ENCODE assay signal across 16 cellular contexts in the genomic region with DNA sequence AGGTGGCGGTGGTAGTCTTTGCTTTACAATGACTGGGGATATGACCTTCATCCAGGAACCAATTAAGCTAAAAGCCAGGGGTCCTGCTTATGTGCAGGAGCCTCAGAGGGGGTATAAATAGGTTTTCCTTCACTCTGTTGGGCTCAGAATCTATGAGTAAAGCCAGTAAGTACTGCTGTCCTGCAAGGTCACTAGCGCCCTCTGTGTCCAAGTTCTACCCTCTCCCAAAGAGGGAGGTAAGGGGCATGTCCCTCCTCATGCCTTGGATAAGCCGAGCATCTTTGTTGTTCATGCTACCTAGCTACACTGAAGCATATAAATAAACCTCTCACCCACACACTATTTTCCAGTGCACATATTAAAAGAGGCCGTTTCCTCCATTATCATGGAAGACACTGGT.
DNase-seq lines count a peak whose midpoint lies in the region; ATAC-seq and TF ChIP-seq lines count a peak whose summit lies in the region.
"Had no signal": no experiment of that assay in that cellular context is flagged by ENCODE, and none has a peak within 500 bp of the region (broad histone marks: within the 10 kb centered on the region; RNA-seq: fewer than 3 reads in every experiment).

No MANE protein-coding gene starts in this region.

- peaks cover 51% of the 10 kb centered on the region for H3K4me1 Mint-ChIP-seq in WTC11

- no peak overlapping the region for H3K27ac ChIP-seq in HEK293 (ENCODE audit: extremely low read depth, low read depth, low read length)
- H3K27ac ChIP-seq: cardiac muscle cell had no signal

- DNase-seq in GM10248 (ENCODE audit: extremely low spot score) (no peak), WTC11 (ENCODE audit: low spot score) (peak; percentile 47), iPS-NIHi7 (ENCODE audit: extremely low spot score) (peak; percentile 51), cerebellar cortex (ENCODE audit: low spot score) (no peak)
- no peak for DNase-seq in activated CD4-positive, alpha-beta T cell treated with anti-CD3 and anti-CD28 coated beads for 4 hours
- DNase-seq: activated CD8-positive, alpha-beta memory T cell treated with anti-CD3 and anti-CD28 coated beads, Interleukin-2, amount 10 ng/mL, durations not matched to agents 7 days and 5 days; activated effector memory CD4-positive, alpha-beta T cell treated with anti-CD3 and anti-CD28 coated beads, Interleukin-2, amount 50 U/mL, for 16 hours; CD8-positive, alpha-beta T cell; effector CD4-positive, alpha-beta T cell; heart right ventricle; NCI-H1930 had no signal

- no peaks in the 10 kb centered on the region for H3K9me3 ChIP-seq in HEK293 (ENCODE audit: control insufficient read depth, insufficient read depth, low read depth, low read length)
- H3K9me3 ChIP-seq: heart right ventricle had no signal

- H3K36me3 Mint-ChIP-seq in WTC11: no peaks in the 10 kb centered on the region
- H3K36me3 Mint-ChIP-seq: activated CD8-positive, alpha-beta memory T cell treated with anti-CD3 and anti-CD28 coated beads, Interleukin-2, amount 10 ng/mL, durations not matched to agents 7 days and 5 days; CD8-positive, alpha-beta T cell; natural killer cell treated with Interleukin-12 subunit alpha and Interleukin-12 subunit beta and Interleukin-15 and Interleukin-18, amount 100 ng/mL, for 72 hours had no signal

- POLR2A ChIA-PET in GM10248 (lab: Yijun Ruan, JAX): no interaction called here
- POLR2A ChIA-PET in HEK293 (lab: Yijun Ruan, JAX): no interaction called here
- POLR2A ChIA-PET in WTC11 (lab: Charles Lee): no interaction called here

- CTCF ChIA-PET in GM10248 (lab: Yijun Ruan, JAX) (interaction anchor here (0.8 to 6.0 kb wide), 16 partner anchors 9 to 56 kb away, joined by 3 to 38 read pairs (median 4); no protein-coding TSS in a partner anchor), HEK293 (lab: Yijun Ruan, JAX) (interaction anchor here (0.7 to 2.0 kb wide), 10 partner anchors 8 to 88 kb away, joined by 3 to 4 read pairs (median 4); no protein-coding TSS in a partner anchor), WTC11 (lab: Charles Lee) (interaction anchor here (1.0 to 1.7 kb wide), 6 partner anchors 15 to 83 kb away, joined by 3 to 6 read pairs (median 4); no protein-coding TSS in a partner anchor)

- H3K4me1 ChIP-seq in HEK293 (ENCODE audit: control insufficient read depth, insufficient read depth, low read length): peaks cover 39% of the 10 kb centered on the region

- H3K9me3 Mint-ChIP-seq in WTC11: peaks cover 2% of the 10 kb centered on the region; the same call in 1 of the 2 replicates
- H3K9me3 Mint-ChIP-seq: CD8-positive, alpha-beta T cell; natural killer cell treated with Interleukin-12 subunit alpha and Interleukin-12 subunit beta and Interleukin-15 and Interleukin-18, amount 100 ng/mL, for 72 hours had no signal

- no peak overlapping the region for H3K4me3 Mint-ChIP-seq in WTC11
- H3K4me3 Mint-ChIP-seq: activated CD8-positive, alpha-beta memory T cell treated with anti-CD3 and anti-CD28 coated beads, Interleukin-2, amount 10 ng/mL, durations not matched to agents 7 days and 5 days; CD8-positive, alpha-beta T cell; natural killer cell treated with Interleukin-12 subunit alpha and Interleukin-12 subunit beta and Interleukin-15 and Interleukin-18, amount 100 ng/mL, for 72 hours had no signal

- peak; percentile 13 for TF ChIP-seq CTCF in GM10248 (IDR thresholded peaks at IDR 0.05; ENCODE audit: control extremely low read depth, extremely low read depth, low read depth, missing control alignments)
- TF ChIP-seq CTCF in HEK293 (tag by site-specific recombination; IDR thresholded peaks at IDR 0.05): no peak
- TF ChIP-seq CTCF in WTC11 (IDR thresholded peaks at IDR 0.05): 0 out of 2 replicates have a peak, but pooled peaks have one; percentile 14

- H3K27me3 Mint-ChIP-seq in WTC11 (ENCODE audit: low read depth): peaks cover 2% of the 10 kb centered on the region; the same call in 1 of the 2 replicates

- no peak overlapping the region for H3K4me3 ChIP-seq in HEK293 (ENCODE audit: low read depth, low read length)
- H3K4me3 ChIP-seq: cardiac muscle cell, heart right ventricle had no signal

- peak; percentile 66 for ATAC-seq in WTC11
- no peak for ATAC-seq in HG02885 (IDR thresholded peaks at IDR 0.05; ENCODE audit: poor library complexity, unreplicated experiment)
- no peak for ATAC-seq in GM18519 (IDR thresholded peaks at IDR 0.05; ENCODE audit: low FRiP score, unreplicated experiment)
- ATAC-seq: activated CD8-positive, alpha-beta memory T cell treated with anti-CD3 and anti-CD28 coated beads, Interleukin-2, amount 10 ng/mL, durations not matched to agents 7 days and 5 days; CD8-positive, alpha-beta T cell; natural killer cell treated with Interleukin-12 subunit alpha and Interleukin-12 subunit beta and Interleukin-15 and Interleukin-18, amount 100 ng/mL, for 72 hours had no signal

- H3K36me3 ChIP-seq in HEK293 (ENCODE audit: control insufficient read depth in 2 of 2, insufficient read depth in 1 of 2, low read length in 2 of 2): no peaks in the 10 kb centered on the region; a peak in 1 of 3 replicates
- H3K36me3 ChIP-seq: cardiac muscle cell, heart right ventricle had no signal

- H3K27ac Mint-ChIP-seq in WTC11: no peak overlapping the region
- H3K27ac Mint-ChIP-seq: activated CD8-positive, alpha-beta memory T cell treated with anti-CD3 and anti-CD28 coated beads, Interleukin-2, amount 10 ng/mL, durations not matched to agents 7 days and 5 days; CD8-positive, alpha-beta T cell; natural killer cell treated with Interleukin-12 subunit alpha and Interleukin-12 subunit beta and Interleukin-15 and Interleukin-18, amount 100 ng/mL, for 72 hours had no signal

TF ChIP-seq in HEK293, 187 proteins besides CTCF, POLR2A, EP300 and RAD21:
- no peak for TF ChIP-seq ZNF2 (tag by site-specific recombination; IDR thresholded peaks at IDR 0.05)
- TF ChIP-seq GLIS1 (tag by site-specific recombination; IDR thresholded peaks at IDR 0.05): 0 out of 2 replicates have a peak, but pooled peaks have one; percentile 12

TF ChIP-seq in WTC11, 78 proteins besides CTCF, POLR2A, EP300 and RAD21:
- TF ChIP-seq, protein P1, sequence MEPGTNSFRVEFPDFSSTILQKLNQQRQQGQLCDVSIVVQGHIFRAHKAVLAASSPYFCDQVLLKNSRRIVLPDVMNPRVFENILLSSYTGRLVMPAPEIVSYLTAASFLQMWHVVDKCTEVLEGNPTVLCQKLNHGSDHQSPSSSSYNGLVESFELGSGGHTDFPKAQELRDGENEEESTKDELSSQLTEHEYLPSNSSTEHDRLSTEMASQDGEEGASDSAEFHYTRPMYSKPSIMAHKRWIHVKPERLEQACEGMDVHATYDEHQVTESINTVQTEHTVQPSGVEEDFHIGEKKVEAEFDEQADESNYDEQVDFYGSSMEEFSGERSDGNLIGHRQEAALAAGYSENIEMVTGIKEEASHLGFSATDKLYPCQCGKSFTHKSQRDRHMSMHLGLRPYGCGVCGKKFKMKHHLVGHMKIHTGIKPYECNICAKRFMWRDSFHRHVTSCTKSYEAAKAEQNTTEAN (CRISPR knock-in tag; IDR thresholded peaks at IDR 0.05): no peak
- TF ChIP-seq EMX1 (CRISPR knock-in tag; IDR thresholded peaks at IDR 0.05): no peak
- TF ChIP-seq NFATC4 (CRISPR knock-in tag; IDR thresholded peaks at IDR 0.05): no peak
- TF ChIP-seq, protein P2, sequence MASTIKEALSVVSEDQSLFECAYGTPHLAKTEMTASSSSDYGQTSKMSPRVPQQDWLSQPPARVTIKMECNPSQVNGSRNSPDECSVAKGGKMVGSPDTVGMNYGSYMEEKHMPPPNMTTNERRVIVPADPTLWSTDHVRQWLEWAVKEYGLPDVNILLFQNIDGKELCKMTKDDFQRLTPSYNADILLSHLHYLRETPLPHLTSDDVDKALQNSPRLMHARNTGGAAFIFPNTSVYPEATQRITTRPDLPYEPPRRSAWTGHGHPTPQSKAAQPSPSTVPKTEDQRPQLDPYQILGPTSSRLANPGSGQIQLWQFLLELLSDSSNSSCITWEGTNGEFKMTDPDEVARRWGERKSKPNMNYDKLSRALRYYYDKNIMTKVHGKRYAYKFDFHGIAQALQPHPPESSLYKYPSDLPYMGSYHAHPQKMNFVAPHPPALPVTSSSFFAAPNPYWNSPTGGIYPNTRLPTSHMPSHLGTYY (CRISPR knock-in tag; IDR thresholded peaks at IDR 0.05): no peak
- no peak for TF ChIP-seq JAZF1 (CRISPR knock-in tag; IDR thresholded peaks at IDR 0.05)
- TF ChIP-seq, protein P3, sequence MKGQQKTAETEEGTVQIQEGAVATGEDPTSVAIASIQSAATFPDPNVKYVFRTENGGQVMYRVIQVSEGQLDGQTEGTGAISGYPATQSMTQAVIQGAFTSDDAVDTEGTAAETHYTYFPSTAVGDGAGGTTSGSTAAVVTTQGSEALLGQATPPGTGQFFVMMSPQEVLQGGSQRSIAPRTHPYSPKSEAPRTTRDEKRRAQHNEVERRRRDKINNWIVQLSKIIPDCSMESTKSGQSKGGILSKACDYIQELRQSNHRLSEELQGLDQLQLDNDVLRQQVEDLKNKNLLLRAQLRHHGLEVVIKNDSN (CRISPR knock-in tag; IDR thresholded peaks at IDR 0.05): no peak
- TF ChIP-seq SOX15 (CRISPR knock-in tag; IDR thresholded peaks at IDR 0.05): no peak
- TF ChIP-seq, protein P4, sequence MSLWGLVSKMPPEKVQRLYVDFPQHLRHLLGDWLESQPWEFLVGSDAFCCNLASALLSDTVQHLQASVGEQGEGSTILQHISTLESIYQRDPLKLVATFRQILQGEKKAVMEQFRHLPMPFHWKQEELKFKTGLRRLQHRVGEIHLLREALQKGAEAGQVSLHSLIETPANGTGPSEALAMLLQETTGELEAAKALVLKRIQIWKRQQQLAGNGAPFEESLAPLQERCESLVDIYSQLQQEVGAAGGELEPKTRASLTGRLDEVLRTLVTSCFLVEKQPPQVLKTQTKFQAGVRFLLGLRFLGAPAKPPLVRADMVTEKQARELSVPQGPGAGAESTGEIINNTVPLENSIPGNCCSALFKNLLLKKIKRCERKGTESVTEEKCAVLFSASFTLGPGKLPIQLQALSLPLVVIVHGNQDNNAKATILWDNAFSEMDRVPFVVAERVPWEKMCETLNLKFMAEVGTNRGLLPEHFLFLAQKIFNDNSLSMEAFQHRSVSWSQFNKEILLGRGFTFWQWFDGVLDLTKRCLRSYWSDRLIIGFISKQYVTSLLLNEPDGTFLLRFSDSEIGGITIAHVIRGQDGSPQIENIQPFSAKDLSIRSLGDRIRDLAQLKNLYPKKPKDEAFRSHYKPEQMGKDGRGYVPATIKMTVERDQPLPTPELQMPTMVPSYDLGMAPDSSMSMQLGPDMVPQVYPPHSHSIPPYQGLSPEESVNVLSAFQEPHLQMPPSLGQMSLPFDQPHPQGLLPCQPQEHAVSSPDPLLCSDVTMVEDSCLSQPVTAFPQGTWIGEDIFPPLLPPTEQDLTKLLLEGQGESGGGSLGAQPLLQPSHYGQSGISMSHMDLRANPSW (CRISPR knock-in tag; conservative IDR thresholded peaks at IDR 0.05; ENCODE audit: low read depth): no peak
- no peak for TF ChIP-seq CREM (CRISPR knock-in tag; IDR thresholded peaks at IDR 0.05)
TF ChIP-seq in WTC11: peak in this region for 0.

Comparison
In these comparisons a context has a peak if more than half of its experiments do, and no peak if none do; other contexts are left out.
1. DNase-seq: peak in WTC11 (single experiment) and iPS-NIHi7 (single experiment); none in GM10248 (single experiment), cerebellar cortex (single experiment) and activated CD4-positive, alpha-beta T cell treated with anti-CD3 and anti-CD28 coated beads for 4 hours (0 of 2).